ENCODE assay signal across 1 cellular context in the genomic region with DNA sequence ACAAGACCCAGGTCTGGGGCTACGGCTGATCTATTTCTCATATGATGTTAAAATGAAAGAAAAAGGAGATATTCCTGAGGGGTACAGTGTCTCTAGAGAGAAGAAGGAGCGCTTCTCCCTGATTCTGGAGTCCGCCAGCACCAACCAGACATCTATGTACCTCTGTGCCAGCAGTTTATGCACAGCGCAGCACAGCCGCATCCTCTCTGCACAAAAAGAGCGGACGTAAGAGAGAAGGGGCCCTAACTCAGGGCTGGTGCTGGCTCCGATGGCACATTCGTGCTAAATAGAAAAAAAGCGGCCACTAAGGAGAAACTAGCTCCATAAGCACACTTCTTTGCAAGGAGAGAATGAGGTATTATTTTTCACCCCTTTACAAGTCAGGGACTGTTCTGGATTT.
TF ChIP-seq lines count a peak whose summit lies in the region.

No MANE protein-coding gene starts in this region.

TF ChIP-seq in GM12878, 131 proteins besides CTCF, POLR2A, EP300 and RAD21:
- TF ChIP-seq RBBP5 (conservative IDR thresholded peaks at IDR 0.05) = no peak
- no peak for TF ChIP-seq FOXK2 (IDR thresholded peaks at IDR 0.05)
- TF ChIP-seq, protein P1, sequence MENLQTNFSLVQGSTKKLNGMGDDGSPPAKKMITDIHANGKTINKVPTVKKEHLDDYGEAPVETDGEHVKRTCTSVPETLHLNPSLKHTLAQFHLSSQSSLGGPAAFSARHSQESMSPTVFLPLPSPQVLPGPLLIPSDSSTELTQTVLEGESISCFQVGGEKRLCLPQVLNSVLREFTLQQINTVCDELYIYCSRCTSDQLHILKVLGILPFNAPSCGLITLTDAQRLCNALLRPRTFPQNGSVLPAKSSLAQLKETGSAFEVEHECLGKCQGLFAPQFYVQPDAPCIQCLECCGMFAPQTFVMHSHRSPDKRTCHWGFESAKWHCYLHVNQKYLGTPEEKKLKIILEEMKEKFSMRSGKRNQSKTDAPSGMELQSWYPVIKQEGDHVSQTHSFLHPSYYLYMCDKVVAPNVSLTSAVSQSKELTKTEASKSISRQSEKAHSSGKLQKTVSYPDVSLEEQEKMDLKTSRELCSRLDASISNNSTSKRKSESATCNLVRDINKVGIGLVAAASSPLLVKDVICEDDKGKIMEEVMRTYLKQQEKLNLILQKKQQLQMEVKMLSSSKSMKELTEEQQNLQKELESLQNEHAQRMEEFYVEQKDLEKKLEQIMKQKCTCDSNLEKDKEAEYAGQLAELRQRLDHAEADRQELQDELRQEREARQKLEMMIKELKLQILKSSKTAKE (IDR thresholded peaks at IDR 0.05; ENCODE audit: low read depth, poor library complexity, severe bottlenecking) = no peak
- no peak for TF ChIP-seq ZNF207 (IDR thresholded peaks at IDR 0.05; ENCODE audit: borderline replicate concordance)
- TF ChIP-seq TARDBP (IDR thresholded peaks at IDR 0.05; ENCODE audit: borderline replicate concordance) = no peak
- TF ChIP-seq WRNIP1 (IDR thresholded peaks at IDR 0.05; ENCODE audit: borderline replicate concordance, low read depth, low read length) = no peak
- TF ChIP-seq NFIC (IDR thresholded peaks at IDR 0.05; ENCODE audit: low read depth, low read length) = no peak
- no peak for TF ChIP-seq IKZF2 (IDR thresholded peaks at IDR 0.05)
- TF ChIP-seq NFYA (IDR thresholded peaks at IDR 0.05; ENCODE audit: borderline replicate concordance, low read depth, low read length) = no peak
- TF ChIP-seq JUNB (IDR thresholded peaks at IDR 0.05) = no peak
- TF ChIP-seq YBX1 (IDR thresholded peaks at IDR 0.05) = no peak
- no peak for TF ChIP-seq SRF (IDR thresholded peaks at IDR 0.05; ENCODE audit: low read depth in 2 of 2, low read length in 2 of 2)
- TF ChIP-seq KLF5 (IDR thresholded peaks at IDR 0.05; ENCODE audit: partially characterized antibody) = no peak
- no peak for TF ChIP-seq NFXL1 (IDR thresholded peaks at IDR 0.05; ENCODE audit: borderline replicate concordance)
- TF ChIP-seq ESRRA (IDR thresholded peaks at IDR 0.05; ENCODE audit: low read length) = no peak
- TF ChIP-seq ZNF622 (IDR thresholded peaks at IDR 0.05) = no peak
- no peak for TF ChIP-seq ZSCAN29 (IDR thresholded peaks at IDR 0.05)
